ENCODE assay signal across 8 cellular contexts in the genomic region with DNA sequence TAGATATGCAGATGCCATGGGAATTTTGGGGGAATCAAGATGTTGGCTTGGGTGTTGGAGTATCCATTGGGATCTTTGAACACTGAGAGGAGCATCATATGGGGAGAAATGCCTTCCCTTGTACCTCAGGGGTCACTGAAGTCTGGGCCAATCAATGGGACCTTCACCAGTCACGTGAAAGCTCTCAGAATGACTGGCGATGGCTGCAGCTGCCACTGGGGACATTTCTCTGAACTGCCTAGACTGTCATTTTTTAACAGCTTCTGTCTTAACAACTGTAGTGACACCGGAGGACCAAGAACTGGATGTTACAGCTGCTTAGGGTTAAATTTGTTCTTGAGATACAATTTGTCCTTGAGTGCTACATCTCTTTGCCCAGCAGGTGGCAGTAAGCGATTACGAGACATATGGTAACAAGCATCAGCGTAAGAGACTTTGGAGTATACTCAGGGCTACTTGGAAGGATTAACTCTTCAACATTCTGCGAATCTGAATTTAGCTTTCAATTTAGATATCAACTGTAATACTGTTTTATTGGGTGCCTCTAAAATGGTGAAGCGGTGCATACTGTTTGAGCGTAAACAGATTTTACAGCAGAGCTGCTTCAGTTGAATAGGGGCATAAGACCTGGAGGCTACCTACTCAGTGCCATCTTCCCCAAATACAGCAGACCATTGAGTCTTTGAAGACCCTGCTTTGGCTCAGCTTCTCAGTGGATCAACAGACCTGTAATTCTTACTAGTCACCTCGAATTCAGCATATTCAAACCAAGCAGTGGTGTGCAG. TPM values are rescaled to one million over a fixed set of nuclear protein-coding genes. Genes with fewer than 3 reads are reported as not detected.
DNase-seq lines count a peak whose midpoint lies in the region; ATAC-seq, FAIRE-seq and TF ChIP-seq lines count a peak whose summit lies in the region.

No MANE protein-coding gene starts in this region.

- POLR2A ChIA-PET in T-cell (lab: Charles Lee), result no interaction called here

- no peak for TF ChIP-seq POLR2A in H54 (IDR thresholded peaks at IDR 0.05; ENCODE audit: low read depth, low read length)

- in situ Hi-C loops in brain microvascular endothelial cell (cut with HindIII; ENCODE audit: low pct_ligation_motif_present, low sequenced_read_pairs), result no loop called here

- no peak overlapping the region for H3K27ac Mint-ChIP-seq in T-cell

- H3K36me3 ChIP-seq in MG63 (no peaks in the 10 kb centered on the region), brain microvascular endothelial cell (replicated peaks) (no peaks in the 10 kb centered on the region)

- H3K27ac ChIP-seq in brain microvascular endothelial cell, result no peak overlapping the region

- peak; percentile 76 for FAIRE-seq in H54 (lab: Jason Lieb, UNC)

- H3K36me3 Mint-ChIP-seq in T-cell, result no peaks in the 10 kb centered on the region

- peaks cover 61 to 68% of the 10 kb centered on the region in 2 donors for H3K27me3 Mint-ChIP-seq in T-cell

- ATAC-seq in T-cell (replicated peaks in 1 of 4), result peak in 2 of 4 experiments; percentile 55 to 58

- TF ChIP-seq CTCF in brain microvascular endothelial cell (IDR thresholded peaks at IDR 0.05; ENCODE audit: low read depth, low read length, missing control alignments), result peak; percentile 85

- no peaks in the 10 kb centered on the region for H3K9me3 Mint-ChIP-seq in T-cell

- H3K4me3 ChIP-seq in MG63, result no peak overlapping the region
- H3K4me3 ChIP-seq in brain microvascular endothelial cell (ENCODE audit: low read depth, low read length), result no peak overlapping the region

- peak; percentile 59 to 65 for DNase-seq in NCI-H2081 (lab: John Stamatoyannopoulos, UW)
- DNase-seq in NCI-H2081 treated with DMSO at 0.1 percent for 48 hours (lab: John Stamatoyannopoulos, UW), result no peak
- DNase-seq in H54 (ENCODE audit: insufficient read length, low spot score), result peak; percentile 17
- DNase-seq in MG63, result peak; percentile 40
- peak in 26 of 34 experiments; percentile 7 to 50 (median 28) for DNase-seq in T-cell
- peak; percentile 85 for DNase-seq in brain microvascular endothelial cell
- DNase-seq in iPS-NIHi7 (ENCODE audit: extremely low spot score), result peak; percentile 36
- peak; percentile 70 for DNase-seq in stimulated activated CD4-positive, alpha-beta T cell treated with anti-CD3 and anti-CD28 coated beads, Interleukin-15, amount 100 ng/mL, for 24 hours

- H3K27me3 ChIP-seq in MG63 (0 out of 2 replicates have a peak, but pooled peaks cover 2% of the 10 kb centered on the region), brain microvascular endothelial cell (replicated peaks) (no peaks in the 10 kb centered on the region)

- no peak overlapping the region for H3K4me3 Mint-ChIP-seq in T-cell

- peaks cover 10 to 25% (median 18%) of the 10 kb centered on the region in 3 donors for H3K4me1 Mint-ChIP-seq in T-cell

- no peaks in the 10 kb centered on the region for H3K9me3 ChIP-seq in MG63

- CTCF ChIA-PET in T-cell (lab: Charles Lee), result interaction anchor here (0.5 to 1.6 kb wide), 13 partner anchors 10 to 1045 kb away, joined by 3 to 6 read pairs (median 4); no protein-coding TSS in a partner anchor

RNA-seq across cellular contexts. Expression of gene CCN2, which starts 36.0 kb away (rescaled TPM):
- total RNA-seq in MG63 (2014; rRNA removed; shearing (Covaris generic); ENCODE audit: low replicate concordance), result 830 and 953 TPM in 2 replicates
- total RNA-seq in T-cell, result 1 to 10 TPM in 2 of 5 donors, under 1 TPM in 1, not detected in 2; 0.49 to 1.3 (median 1.2) TPM

Comparison
In these comparisons a context has a peak if more than half of its experiments do, and no peak if none do; other contexts are left out.
1. RNA of gene CCN2, which starts 36.0 kb away (total RNA-seq): 830 to 953 TPM in MG63; 0.49 to 1.3 TPM in T-cell; every median in the first group is over 100 times any median in the second.